In the genomic region with DNA sequence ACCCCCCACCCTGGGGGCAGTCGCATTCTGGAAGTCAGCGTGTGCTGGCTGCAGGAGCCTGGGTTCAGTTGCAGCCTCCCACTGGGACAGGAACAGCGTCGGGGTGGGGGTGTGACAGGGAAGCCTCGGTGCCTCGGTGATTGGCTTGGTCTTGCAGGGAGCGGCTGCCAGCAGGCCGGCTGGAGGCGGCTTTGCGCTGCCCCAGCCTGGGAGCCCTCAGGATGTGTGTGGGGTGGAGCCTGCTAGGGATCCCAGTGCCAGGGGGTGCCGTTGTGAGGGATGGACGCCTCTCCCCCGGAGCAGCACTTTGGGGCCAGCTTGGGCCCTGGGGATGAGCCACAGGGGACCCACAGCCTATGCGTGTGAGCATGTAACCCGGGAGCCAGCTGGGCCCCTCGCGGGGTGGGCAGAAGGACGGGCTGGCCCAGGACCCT, we compare ENCODE assay signal across 8 cellular contexts.
DNase-seq lines count a peak whose midpoint lies in the region; ATAC-seq and TF ChIP-seq lines count a peak whose summit lies in the region.
"Had no signal": no experiment of that assay in that cellular context is flagged by ENCODE, and none has a peak within 500 bp of the region (broad histone marks: within the 10 kb centered on the region; RNA-seq: fewer than 3 reads in every experiment).

No MANE protein-coding gene starts in this region.

- H3K79me2 ChIP-seq in osteoblast (ENCODE audit: insufficient read depth, low read length), result peaks cover 39% of the 10 kb centered on the region

- no peaks in the 10 kb centered on the region for H3K27me3 ChIP-seq in cardiac muscle cell
- H3K27me3 ChIP-seq in osteoblast (ENCODE audit: insufficient read depth, low read length), result no peaks in the 10 kb centered on the region
- H3K27me3 ChIP-seq in CD8-positive, alpha-beta T cell (ENCODE audit: insufficient read depth, low read length), result no peaks in the 10 kb centered on the region

- H3K27ac Mint-ChIP-seq in WTC11, result no peak overlapping the region
- H3K27ac Mint-ChIP-seq in CD8-positive, alpha-beta T cell, result no peak overlapping the region
- H3K27ac Mint-ChIP-seq: stimulated activated naive CD8-positive, alpha-beta T cell treated with anti-CD3 and anti-CD28 coated beads, Interleukin-15, Interleukin-2, amounts not matched to agents 100 ng/mL and 50 ng/mL, for 24 hours had no signal

- H3K36me3 ChIP-seq in cardiac muscle cell (no peaks in the 10 kb centered on the region), osteoblast (ENCODE audit: insufficient read depth, low read length) (no peaks in the 10 kb centered on the region)
- H3K36me3 ChIP-seq in CD8-positive, alpha-beta T cell (ENCODE audit: insufficient read depth, low read length), result peaks cover 4% of the 10 kb centered on the region

- no peak for TF ChIP-seq CTCF in WTC11 (IDR thresholded peaks at IDR 0.05)
- TF ChIP-seq CTCF in cardiac muscle cell (IDR thresholded peaks at IDR 0.05; ENCODE audit: low read depth, low read length), result no peak
- no peak for TF ChIP-seq CTCF in osteoblast (IDR thresholded peaks at IDR 0.05; ENCODE audit: extremely low read depth, low read depth, low read length)
- TF ChIP-seq CTCF in CD8-positive, alpha-beta T cell (IDR thresholded peaks at IDR 0.05), result no peak

- peak overlapping the region; percentile 94 for H2AFZ ChIP-seq in osteoblast (ENCODE audit: low read length)

- POLR2A ChIA-PET in WTC11 (lab: Charles Lee), result interaction anchor here (1.0 to 1.3 kb wide), 5 partner anchors 9 to 96 kb away, joined by 3 to 4 read pairs (median 4); no protein-coding TSS in a partner anchor
- POLR2A ChIA-PET in CD8-positive, alpha-beta T cell (lab: Charles Lee), result no interaction called here

- H3K36me3 Mint-ChIP-seq in WTC11, result no peaks in the 10 kb centered on the region
- peaks cover 19% of the 10 kb centered on the region for H3K36me3 Mint-ChIP-seq in CD8-positive, alpha-beta T cell

- H3K4me1 ChIP-seq in cardiac muscle cell (ENCODE audit: low read depth) (peaks cover 26% of the 10 kb centered on the region), osteoblast (ENCODE audit: insufficient read depth, low read length) (peaks cover 25% of the 10 kb centered on the region)
- H3K4me1 ChIP-seq in CD8-positive, alpha-beta T cell (ENCODE audit: insufficient read depth, low read length), result peaks cover 15% of the 10 kb centered on the region

- peak overlapping the region; percentile 74 for H3K4me3 Mint-ChIP-seq in WTC11
- no peak overlapping the region for H3K4me3 Mint-ChIP-seq in CD8-positive, alpha-beta T cell
- H3K4me3 Mint-ChIP-seq: stimulated activated naive CD8-positive, alpha-beta T cell treated with anti-CD3 and anti-CD28 coated beads, Interleukin-15, Interleukin-2, amounts not matched to agents 100 ng/mL and 50 ng/mL, for 24 hours had no signal

- peaks cover 17% of the 10 kb centered on the region for H3K4me1 Mint-ChIP-seq in WTC11
- peaks cover 34% of the 10 kb centered on the region for H3K4me1 Mint-ChIP-seq in CD8-positive, alpha-beta T cell (ENCODE audit: low read depth)

- peak overlapping the region; percentile 97 for H3K4me2 ChIP-seq in osteoblast (ENCODE audit: insufficient read depth, low read length)

- DNase-seq in HPDE6-E6E7 (ENCODE audit: extremely low spot score) (peak; percentile 93), WTC11 (ENCODE audit: low spot score) (peak; percentile 64), cardiac muscle cell (ENCODE audit: low read depth in 1 of 2, low spot score in 1 of 2) (peak; percentile 66 to 81), osteoblast (ENCODE audit: insufficient read length, low spot score, missing footprints) (peak; percentile 98)
- no peak for DNase-seq in CD8-positive, alpha-beta T cell

- H3K27me3 Mint-ChIP-seq in WTC11 (ENCODE audit: low read depth), result no peaks in the 10 kb centered on the region; the same call in 1 of the 2 replicates
- no peaks in the 10 kb centered on the region for H3K27me3 Mint-ChIP-seq in CD8-positive, alpha-beta T cell (ENCODE audit: low read depth)
- H3K27me3 Mint-ChIP-seq: stimulated activated naive CD8-positive, alpha-beta T cell treated with anti-CD3 and anti-CD28 coated beads, Interleukin-15, Interleukin-2, amounts not matched to agents 100 ng/mL and 50 ng/mL, for 24 hours had no signal

- H3K9me3 Mint-ChIP-seq in WTC11, result no peaks in the 10 kb centered on the region
- no peaks in the 10 kb centered on the region for H3K9me3 Mint-ChIP-seq in CD8-positive, alpha-beta T cell
- H3K9me3 Mint-ChIP-seq: stimulated activated naive CD8-positive, alpha-beta T cell treated with anti-CD3 and anti-CD28 coated beads, Interleukin-15, Interleukin-2, amounts not matched to agents 100 ng/mL and 50 ng/mL, for 24 hours had no signal

- TF ChIP-seq POLR2A in GM18505 (IDR thresholded peaks at IDR 0.05; ENCODE audit: borderline replicate concordance, extremely low read depth, insufficient read depth, insufficient read length), result no peak

- H3K27ac ChIP-seq in cardiac muscle cell (peak overlapping the region; percentile 90), osteoblast (ENCODE audit: low read depth, low read length) (peak overlapping the region; percentile 80)
- H3K27ac ChIP-seq in CD8-positive, alpha-beta T cell (ENCODE audit: low read depth, low read length), result no peak overlapping the region

- H3K4me3 ChIP-seq in cardiac muscle cell (peak overlapping the region; percentile 21), osteoblast (ENCODE audit: insufficient read depth, low read length) (peak overlapping the region; percentile 79)
- no peak overlapping the region for H3K4me3 ChIP-seq in CD8-positive, alpha-beta T cell (ENCODE audit: low read depth, low read length)

- ATAC-seq in WTC11 (peak; percentile 90), GM18505 (IDR thresholded peaks at IDR 0.05; ENCODE audit: unreplicated experiment) (no peak), HG02763 (IDR thresholded peaks at IDR 0.05; ENCODE audit: unreplicated experiment) (no peak)
- ATAC-seq in CD8-positive, alpha-beta T cell, result no peak

- CTCF ChIA-PET in WTC11 (lab: Charles Lee), result interaction anchor here (0.7 to 2.8 kb wide), 8 partner anchors 10 to 159 kb away, joined by 3 to 13 read pairs (median 5); no protein-coding TSS in a partner anchor
- CTCF ChIA-PET in CD8-positive, alpha-beta T cell (lab: Charles Lee), result interaction anchor here (0.6 kb wide), 1 partner anchor 8 kb away, joined by 5 read pairs; no protein-coding TSS in a partner anchor

- intact Hi-C loops in CD8-positive, alpha-beta T cell (cut with DNase I, micrococcal nuclease), result no loop called here

- H3K9me3 ChIP-seq in cardiac muscle cell (ENCODE audit: low read depth), result no peaks in the 10 kb centered on the region
- no peaks in the 10 kb centered on the region for H3K9me3 ChIP-seq in osteoblast (ENCODE audit: low read depth, low read length)
- no peaks in the 10 kb centered on the region for H3K9me3 ChIP-seq in CD8-positive, alpha-beta T cell (ENCODE audit: low read length)

- H4K20me1 ChIP-seq in osteoblast (ENCODE audit: insufficient read depth, low read length), result peaks cover 15% of the 10 kb centered on the region

TF ChIP-seq in WTC11, 78 proteins besides CTCF, POLR2A, EP300 and RAD21 (continues in another document):
- TF ChIP-seq ZNF317 (CRISPR knock-in tag; IDR thresholded peaks at IDR 0.05; ENCODE audit: borderline replicate concordance, low read depth) (no peak), ZNF263 (CRISPR knock-in tag; IDR thresholded peaks at IDR 0.05; ENCODE audit: low read depth) (no peak), SP1 (CRISPR knock-in tag; conservative IDR thresholded peaks at IDR 0.05) (peak; percentile 50; the same call in 1 of the 2 replicates), MYBL2 (CRISPR knock-in tag; IDR thresholded peaks at IDR 0.05) (peak; percentile 55; the same call in 1 of the 2 replicates), ERG (CRISPR knock-in tag; IDR thresholded peaks at IDR 0.05) (no peak), FOXP1 (CRISPR knock-in tag; IDR thresholded peaks at IDR 0.05; ENCODE audit: borderline replicate concordance) (peak; percentile 75), ZNF138 (CRISPR knock-in tag; conservative IDR thresholded peaks at IDR 0.05) (no peak), OVOL2 (CRISPR knock-in tag; IDR thresholded peaks at IDR 0.05; ENCODE audit: borderline replicate concordance) (no peak), CBFB (CRISPR knock-in tag; IDR thresholded peaks at IDR 0.05; ENCODE audit: low read depth) (no peak), ETV6 (CRISPR knock-in tag; IDR thresholded peaks at IDR 0.05) (0 out of 2 replicates have a peak, but pooled peaks have one; percentile 43), ZNF281 (CRISPR knock-in tag; IDR thresholded peaks at IDR 0.05) (peak; percentile 83; the same call in 1 of the 2 replicates)

Comparison
In these comparisons a context has a peak if more than half of its experiments do, and no peak if none do; other contexts are left out.
1. DNase-seq: peak in HPDE6-E6E7 (single experiment), WTC11 (single experiment), cardiac muscle cell (2 of 2) and osteoblast (single experiment); none in CD8-positive, alpha-beta T cell (0 of 7).